In genomic region chr19:33883869-33884519, GRCh38 we compare ENCODE assay signal across 11 cellular contexts.
A peak's percentile ranks its signal among the peaks of the same experiment; 100 is the strongest.
DNase-seq lines count a peak whose midpoint lies in the region; ATAC-seq and TF ChIP-seq lines count a peak whose summit lies in the region.
"Had no signal": no experiment of that assay in that cellular context is flagged by ENCODE, and none has a peak within 500 bp of the region (broad histone marks: within the 10 kb centered on the region; RNA-seq: fewer than 3 reads in every experiment).

No MANE protein-coding gene starts in this region.

- H3K27ac ChIP-seq in BLaER1 = no peak overlapping the region
- no peak overlapping the region for H3K27ac ChIP-seq in PC-3 (ENCODE audit: low read length)
- H3K27ac ChIP-seq in gastroesophageal sphincter = peak overlapping the region in 1 of 4 donors; percentile 31
- H3K27ac ChIP-seq: WERI-Rb-1 had no signal

- TF ChIP-seq CTCF in PC-3 (conservative IDR thresholded peaks at IDR 0.05; ENCODE audit: low read depth, low read length) = no peak
- no peak for TF ChIP-seq CTCF in gastroesophageal sphincter (IDR thresholded peaks at IDR 0.05)
- TF ChIP-seq CTCF in nephron (IDR thresholded peaks at IDR 0.05; ENCODE audit: unreplicated experiment in 3 of 3) = no peak

- TF ChIP-seq POLR2A in gastroesophageal sphincter (IDR thresholded peaks at IDR 0.05) = no peak

- no TSS peak for BruUV-seq in PC-3 (replicated peaks; lab: Mats Ljungman, UMichigan)

- no peaks in the 10 kb centered on the region for H3K9me3 ChIP-seq in BLaER1
- H3K9me3 ChIP-seq in PC-3 (ENCODE audit: low read length) = no peaks in the 10 kb centered on the region
- no peaks in the 10 kb centered on the region for H3K9me3 ChIP-seq in gastroesophageal sphincter

- no peak overlapping the region for H3K9ac ChIP-seq in BLaER1
- H3K9ac ChIP-seq in PC-3 (ENCODE audit: low read length) = no peak overlapping the region

- no peaks in the 10 kb centered on the region for H3F3A ChIP-seq in PC-3 (ENCODE audit: low read length, unreplicated experiment)

- H3K4me3 Mint-ChIP-seq in nephron = peak overlapping the region; percentile 11 to 50 (median 45)
- H3K4me3 Mint-ChIP-seq: activated naive CD4-positive, alpha-beta T cell treated with anti-CD3 and anti-CD28 coated beads for 36 hours; CD4-positive, CD25-positive, alpha-beta regulatory T cell had no signal

- H3K4me1 Mint-ChIP-seq in nephron = peaks cover 20% of the 10 kb centered on the region

- H3K36me3 ChIP-seq in BLaER1 (no peaks in the 10 kb centered on the region), PC-3 (ENCODE audit: low read depth, low read length) (no peaks in the 10 kb centered on the region), gastroesophageal sphincter (no peaks in the 10 kb centered on the region)
- H3K36me3 ChIP-seq: WERI-Rb-1 had no signal

- 0 to 2% methylated on average over 6 to 7 of the region's 12 CpGs for WGBS in gastroesophageal sphincter (ENCODE audit: low coverage in 1 of 2), 2 donors

- no peaks in the 10 kb centered on the region for H3K9me2 ChIP-seq in PC-3 (replicated peaks; ENCODE audit: low read length)

- CTCF ChIA-PET in PC-3 (lab: Charles Lee) = no interaction called here

- H3K4me1 ChIP-seq in BLaER1 (peaks cover 42% of the 10 kb centered on the region), PC-3 (ENCODE audit: insufficient read depth, low read length) (no peaks in the 10 kb centered on the region), gastroesophageal sphincter (peaks cover 0 to 11% (median 0%) of the 10 kb centered on the region in 3 donors)

- H3K27me3 Mint-ChIP-seq in nephron (ENCODE audit: low read depth) = peaks cover 3% of the 10 kb centered on the region

- intact Hi-C loops in PC-3 (cut with micrococcal nuclease) = no loop called here

- no peaks in the 10 kb centered on the region for H3K79me2 ChIP-seq in PC-3 (ENCODE audit: low read length)

- H3K27ac Mint-ChIP-seq in nephron = peak overlapping the region; percentile 75 to 93 (median 78)
- H3K27ac Mint-ChIP-seq: activated naive CD4-positive, alpha-beta T cell treated with anti-CD3 and anti-CD28 coated beads for 36 hours had no signal

- H3K4me3 ChIP-seq in BLaER1 = no peak overlapping the region
- no peak overlapping the region; the same call in 1 of the 2 replicates for H3K4me3 ChIP-seq in PC-3 (ENCODE audit: low read length)
- no peak overlapping the region for H3K4me3 ChIP-seq in gastroesophageal sphincter

- peak overlapping the region; percentile 64 for H3K4me2 ChIP-seq in BLaER1
- H3K4me2 ChIP-seq in PC-3 (ENCODE audit: low read length) = peak overlapping the region; percentile 28

- peak; percentile 3 for DNase-seq in PC-3
- DNase-seq in GF-D8 (lab: John Stamatoyannopoulos, UW) = no peak
- DNase-seq in middle frontal gyrus (ENCODE audit: extremely low spot score, low spot score) = no peak
- DNase-seq: activated naive CD4-positive, alpha-beta T cell treated with anti-CD3 and anti-CD28 coated beads for 36 hours; CD4-positive, CD25-positive, alpha-beta regulatory T cell; WERI-Rb-1 had no signal

- no peaks in the 10 kb centered on the region for H3K36me3 Mint-ChIP-seq in nephron (ENCODE audit: low read depth)
- H3K36me3 Mint-ChIP-seq: CD4-positive, CD25-positive, alpha-beta regulatory T cell had no signal

- no peak for TF ChIP-seq EP300 in gastroesophageal sphincter (IDR thresholded peaks at IDR 0.05)

- no peaks in the 10 kb centered on the region for H3K9me3 Mint-ChIP-seq in nephron
- H3K9me3 Mint-ChIP-seq: activated naive CD4-positive, alpha-beta T cell treated with anti-CD3 and anti-CD28 coated beads for 36 hours; CD4-positive, CD25-positive, alpha-beta regulatory T cell had no signal

- peak; percentile 18; the same call in 1 of the 2 replicates for ATAC-seq in PC-3
- peak; percentile 39 for ATAC-seq in gastroesophageal sphincter
- no peak for ATAC-seq in GM21390 (IDR thresholded peaks at IDR 0.05; ENCODE audit: unreplicated experiment)
- no peak for ATAC-seq in GM18502 (IDR thresholded peaks at IDR 0.05; ENCODE audit: poor library complexity, unreplicated experiment)

- peak overlapping the region; percentile 68 for H2AFZ ChIP-seq in PC-3 (ENCODE audit: low read length)

- H4K20me1 ChIP-seq in BLaER1 (no peaks in the 10 kb centered on the region), PC-3 (ENCODE audit: low read length) (no peaks in the 10 kb centered on the region)

- no peaks in the 10 kb centered on the region for H3K27me3 ChIP-seq in BLaER1
- H3K27me3 ChIP-seq in PC-3 (ENCODE audit: low read length) = no peaks in the 10 kb centered on the region
- H3K27me3 ChIP-seq in gastroesophageal sphincter = peaks cover 33% of the 10 kb centered on the region

- POLR2A ChIA-PET in PC-3 (lab: Charles Lee; ENCODE audit: unreplicated experiment) = no interaction called here

Comparison
In these comparisons a context has a peak if more than half of its experiments do, and no peak if none do; other contexts are left out.
1. ATAC-seq: peak in PC-3 (single experiment) and gastroesophageal sphincter (single experiment); none in GM21390 (single experiment) and GM18502 (single experiment).